Comparison of ENCODE assay signal across 12 cellular contexts in genomic region chr17:38864636-38865398, GRCh38. TPM values are rescaled to one million over a fixed set of nuclear protein-coding genes. Genes with fewer than 3 reads are reported as not detected.
DNase-seq lines count a peak whose midpoint lies in the region; ATAC-seq, FAIRE-seq and TF ChIP-seq lines count a peak whose summit lies in the region.
"Had no signal": no experiment of that assay in that cellular context is flagged by ENCODE, and none has a peak within 500 bp of the region (broad histone marks: within the 10 kb centered on the region; RNA-seq: fewer than 3 reads in every experiment).

No MANE protein-coding gene starts in this region.

- H2AFZ ChIP-seq in mesenchymal stem cell (ENCODE audit: low read depth, low read length) = no peak overlapping the region

- H3K79me1 ChIP-seq in mesenchymal stem cell (replicated peaks; ENCODE audit: low read length, poor library complexity, severe bottlenecking) = no peaks in the 10 kb centered on the region

- no peak for ATAC-seq in GM21360 (IDR thresholded peaks at IDR 0.05; ENCODE audit: unreplicated experiment)
- ATAC-seq: stimulated activated naive CD8-positive, alpha-beta T cell treated with anti-CD3 and anti-CD28 coated beads, Interleukin-15, Interleukin-2, amounts not matched to agents 100 U/mL and 50 U/mL, for 24 hours had no signal

- no peak overlapping the region for H2AK5ac ChIP-seq in mesenchymal stem cell (ENCODE audit: low read length, severe bottlenecking)

- H2BK12ac ChIP-seq in mesenchymal stem cell (ENCODE audit: low read length in 2 of 2) = peak overlapping the region in 1 of 2 experiments; percentile 43

- WGBS in mesenchymal stem cell = 73% methylated on average over 8 of the region's 11 CpGs

- H3K9me3 ChIP-seq in mesenchymal stem cell (ENCODE audit: control insufficient read depth, low read length) (no peaks in the 10 kb centered on the region), kidney (ENCODE audit: control insufficient read depth in 1 of 2, low read length in 2 of 2) (no peaks in the 10 kb centered on the region)

- FAIRE-seq in kidney (lab: Jason Lieb, UNC) = no peak

- H4K91ac ChIP-seq in mesenchymal stem cell (ENCODE audit: low read length) = no peak overlapping the region

- DNase-seq in DMS53 treated with DMSO at 0.1 percent for 48 hours (lab: John Stamatoyannopoulos, UW; ENCODE audit: unreplicated experiment) (peak; percentile 18), M059J (ENCODE audit: low read depth) (peak; percentile 49), astrocyte of the spinal cord (ENCODE audit: low read depth, low spot score) (peak; percentile 42), mesenchymal stem cell (peak; percentile 68), kidney (no peak), middle frontal gyrus (ENCODE audit: extremely low spot score, low spot score) (no peak), NCI-H1105 (lab: John Stamatoyannopoulos, UW) (no peak)
- DNase-seq: activated CD8-positive, alpha-beta memory T cell treated with anti-CD3 and anti-CD28 coated beads for 24 hours; NK-92 treated with Interleukin-12 subunit alpha and Interleukin-12 subunit beta, amount 100 ng/mL, for 24 hours; stimulated activated naive CD8-positive, alpha-beta T cell treated with anti-CD3 and anti-CD28 coated beads, Interleukin-15, Interleukin-2, amounts not matched to agents 100 U/mL and 50 U/mL, for 24 hours had no signal

- H3K4ac ChIP-seq in mesenchymal stem cell (ENCODE audit: low read depth in 1 of 2, low read length in 2 of 2) = no peak overlapping the region

- H3K23ac ChIP-seq in mesenchymal stem cell (ENCODE audit: low read length in 2 of 2) = no peak overlapping the region

- H3K18ac ChIP-seq in mesenchymal stem cell (ENCODE audit: low read depth in 1 of 2, low read length in 2 of 2) = peak overlapping the region in 1 of 2 experiments; percentile 46

- no peak overlapping the region for H3K4me3 ChIP-seq in astrocyte of the spinal cord (ENCODE audit: low read depth, low read length)
- no peak overlapping the region for H3K4me3 ChIP-seq in mesenchymal stem cell (ENCODE audit: insufficient read depth in 1 of 2, low read depth in 1 of 2, low read length in 2 of 2)
- H3K4me3 ChIP-seq in kidney (ENCODE audit: low read length in 2 of 2) = no peak overlapping the region
- H3K4me3 ChIP-seq: skin epidermis had no signal

- no peak overlapping the region for H3K9ac ChIP-seq in mesenchymal stem cell (ENCODE audit: low read length)
- H3K9ac ChIP-seq in kidney (ENCODE audit: low read length in 2 of 2) = no peak overlapping the region

- H2BK15ac ChIP-seq in mesenchymal stem cell (ENCODE audit: low read depth, poor library complexity, severe bottlenecking) = no peak overlapping the region

- intact Hi-C loops in kidney (cut with DNase I) = no loop called here

- no peak overlapping the region for H4K8ac ChIP-seq in mesenchymal stem cell (ENCODE audit: low read length)

- peaks cover 11% of the 10 kb centered on the region for H3K4me1 ChIP-seq in mesenchymal stem cell (ENCODE audit: control insufficient read depth, insufficient read depth, low read depth, low read length)
- peaks cover 6 to 13% of the 10 kb centered on the region in 2 donors for H3K4me1 ChIP-seq in kidney (ENCODE audit: control insufficient read depth in 1 of 2, insufficient read depth in 1 of 2, low read depth in 1 of 2, low read length in 2 of 2)

- H3K36me3 ChIP-seq in mesenchymal stem cell (ENCODE audit: control insufficient read depth in 1 of 2, insufficient read depth in 2 of 2, low read depth in 1 of 2, low read length in 2 of 2) (no peaks in the 10 kb centered on the region), kidney (ENCODE audit: control insufficient read depth in 1 of 2, insufficient read depth in 2 of 2, low read length in 2 of 2) (no peaks in the 10 kb centered on the region)

- H3K14ac ChIP-seq in mesenchymal stem cell (ENCODE audit: low read length in 2 of 2) = no peak overlapping the region

- TF ChIP-seq CTCF in astrocyte of the spinal cord (IDR thresholded peaks at IDR 0.05; ENCODE audit: low read depth, low read length) = peak; percentile 68
- no peak for TF ChIP-seq CTCF in kidney (IDR thresholded peaks at IDR 0.05; ENCODE audit: borderline replicate concordance, extremely low read depth, insufficient read depth)

- no peaks in the 10 kb centered on the region for H3K27me3 ChIP-seq in mesenchymal stem cell (ENCODE audit: control insufficient read depth in 1 of 2, insufficient read depth in 1 of 2, low read length in 2 of 2)

- in situ Hi-C loops in astrocyte of the spinal cord (cut with HindIII; ENCODE audit: low sequenced_read_pairs) = no loop called here

- no peak overlapping the region for H2BK5ac ChIP-seq in mesenchymal stem cell (ENCODE audit: low read depth, low read length, poor library complexity, severe bottlenecking)

- H2BK120ac ChIP-seq in mesenchymal stem cell (ENCODE audit: low read depth, low read length) = no peak overlapping the region

- H3K27ac ChIP-seq in mesenchymal stem cell (ENCODE audit: low read length, poor library complexity, severe bottlenecking) (no peak overlapping the region), kidney (ENCODE audit: low read depth in 2 of 2, low read length in 2 of 2) (no peak overlapping the region)
- H3K27ac ChIP-seq: skin epidermis had no signal

- no peak overlapping the region for H3K4me2 ChIP-seq in mesenchymal stem cell (ENCODE audit: low read length, poor library complexity, severe bottlenecking)

RNA-seq across cellular contexts. Expression of gene LASP1, which starts 5.0 kb away (rescaled TPM):
- total RNA-seq in M059J (2014; rRNA removed; shearing (Covaris generic)) = 272 and 294 TPM in 2 replicates
- polyA plus RNA-seq in mesenchymal stem cell (2013, experiment 1 of 2) = 223 TPM
- polyA plus RNA-seq in mesenchymal stem cell (2013, experiment 2 of 2) = 220 TPM
- 138 TPM for total RNA-seq in kidney
- polyA plus RNA-seq in kidney (ENCODE audit: insufficient read depth, low read depth, low replicate concordance) = 62.5 TPM

RNA-seq across cellular contexts. Expression of gene RPL23, which starts 11.3 kb away (rescaled TPM):
- 716 and 785 TPM in 2 replicates for total RNA-seq in M059J (2014; rRNA removed; shearing (Covaris generic))
- polyA plus RNA-seq in mesenchymal stem cell (2013, experiment 1 of 2) = 3,739 TPM
- polyA plus RNA-seq in mesenchymal stem cell (2013, experiment 2 of 2) = 3,716 TPM
- 1,183 TPM for total RNA-seq in kidney
- polyA plus RNA-seq in kidney (ENCODE audit: insufficient read depth, low read depth, low replicate concordance) = 2,399 TPM

RNA-seq across cellular contexts. Expression of gene CWC25, which starts 39.7 kb away (rescaled TPM):
- 7.8 and 8.9 TPM in 2 replicates for total RNA-seq in M059J (2014; rRNA removed; shearing (Covaris generic))
- polyA plus RNA-seq in mesenchymal stem cell (2013, experiment 1 of 2) = 15.0 TPM
- polyA plus RNA-seq in mesenchymal stem cell (2013, experiment 2 of 2) = 14.0 TPM
- total RNA-seq in kidney = 25.7 TPM
- 12.9 TPM for polyA plus RNA-seq in kidney (ENCODE audit: insufficient read depth, low read depth, low replicate concordance)

Comparison
In these comparisons a context has a peak if more than half of its experiments do, and no peak if none do; other contexts are left out.
1. DNase-seq: peak in DMS53 treated with DMSO at 0.1 percent for 48 hours (single experiment), M059J (single experiment), astrocyte of the spinal cord (single experiment) and mesenchymal stem cell (single experiment); none in kidney (single experiment), middle frontal gyrus (single experiment) and NCI-H1105 (single experiment).